Comparison of ENCODE assay signal across 20 cellular contexts in genomic region chr16:81713796-81714195, GRCh38.
"Had no signal": no experiment of that assay in that cellular context is flagged by ENCODE, and none has a peak within 500 bp of the region (broad histone marks: within the 10 kb centered on the region; RNA-seq: fewer than 3 reads in every experiment).

No MANE protein-coding gene starts in this region.

- H3K4me3 Mint-ChIP-seq: activated CD4-positive, alpha-beta T cell treated with anti-CD3 and anti-CD28 coated beads, Interleukin-2, amount 10 ng/mL, durations not matched to agents 7 days and 5 days; activated T-cell treated with anti-CD3 and anti-CD28 coated beads, Interleukin-2, amount 50 U/mL, for 24 hours; activated T-helper 17 cell treated with anti-CD3 and anti-CD28 coated beads, Interleukin-2, amount 50 U/mL, for 72 hours; memory B cell; nephron progenitor cell; T-helper 2 cell treated with Interferon-gamma antibody and Interleukin-4, amounts not matched to agents 5 μg/mL and 100 μg/mL, for 36 hours had no signal

- H3K27me3 Mint-ChIP-seq: activated CD4-positive, alpha-beta T cell treated with anti-CD3 and anti-CD28 coated beads, Interleukin-2, amount 10 ng/mL, durations not matched to agents 7 days and 5 days; activated T-cell treated with anti-CD3 and anti-CD28 coated beads, Interleukin-2, amount 50 U/mL, for 24 hours; activated T-helper 17 cell treated with anti-CD3 and anti-CD28 coated beads, Interleukin-2, amount 50 U/mL, for 72 hours; memory B cell; T-cell had no signal

- H3K27me3 ChIP-seq: colonic mucosa, dorsolateral prefrontal cortex, gastroesophageal sphincter, upper lobe of right lung had no signal

- H3K36me3 ChIP-seq: colonic mucosa, upper lobe of right lung had no signal

- ATAC-seq: activated T-helper 17 cell treated with anti-CD3 and anti-CD28 coated beads, Interleukin-2, amount 50 U/mL, for 72 hours; gastroesophageal sphincter; T-cell had no signal

- H3K27ac ChIP-seq: colonic mucosa, dorsolateral prefrontal cortex, epithelial cell of prostate, gastroesophageal sphincter, upper lobe of right lung, VCaP had no signal

- H3K4me3 ChIP-seq: colonic mucosa, dorsolateral prefrontal cortex, gastroesophageal sphincter, upper lobe of right lung had no signal

- DNase-seq: activated CD4-positive, alpha-beta T cell treated with anti-CD3 and anti-CD28 coated beads, Interleukin-2, amount 10 ng/mL, durations not matched to agents 7 days and 5 days; activated CD4-positive, CD25-positive, alpha-beta regulatory T cell treated with anti-CD3 and anti-CD28 coated beads, Interleukin-2, amount 50 U/mL, for 72 hours; activated naive CD4-positive, alpha-beta T cell; activated T-cell treated with anti-CD3 and anti-CD28 coated beads, Interleukin-2, amount 50 U/mL, for 24 hours; colonic mucosa; dorsolateral prefrontal cortex; head of caudate nucleus; nephron progenitor cell; retina; stimulated activated CD4-positive, alpha-beta T cell treated with anti-CD3 and anti-CD28 coated beads, Interleukin-4, amount 100 ng/mL, for 1 hour; stimulated activated naive CD4-positive, alpha-beta T cell treated with Interleukin-2 at 50 U/mL for 16 hours; T-cell; upper lobe of right lung had no signal

- FAIRE-seq: bronchial epithelial cell had no signal

- H3K4me1 ChIP-seq: colonic mucosa, upper lobe of right lung had no signal

- H3K9me3 ChIP-seq: colonic mucosa, gastroesophageal sphincter, upper lobe of right lung had no signal

- H3K27ac Mint-ChIP-seq: activated T-cell treated with anti-CD3 and anti-CD28 coated beads, Interleukin-2, amount 50 U/mL, for 24 hours; activated T-helper 17 cell treated with anti-CD3 and anti-CD28 coated beads, Interleukin-2, amount 50 U/mL, for 72 hours; nephron progenitor cell; T-helper 2 cell treated with Interferon-gamma antibody and Interleukin-4, amounts not matched to agents 5 μg/mL and 100 μg/mL, for 36 hours had no signal

- H3K9me3 Mint-ChIP-seq: activated CD4-positive, alpha-beta T cell treated with anti-CD3 and anti-CD28 coated beads, Interleukin-2, amount 10 ng/mL, durations not matched to agents 7 days and 5 days; activated T-cell treated with anti-CD3 and anti-CD28 coated beads, Interleukin-2, amount 50 U/mL, for 24 hours; activated T-helper 17 cell treated with anti-CD3 and anti-CD28 coated beads, Interleukin-2, amount 50 U/mL, for 72 hours; nephron progenitor cell; T-cell; T-helper 2 cell treated with Interferon-gamma antibody and Interleukin-4, amounts not matched to agents 5 μg/mL and 100 μg/mL, for 36 hours had no signal
